8 cellular contexts compared by ENCODE assay signal in the genomic region with DNA sequence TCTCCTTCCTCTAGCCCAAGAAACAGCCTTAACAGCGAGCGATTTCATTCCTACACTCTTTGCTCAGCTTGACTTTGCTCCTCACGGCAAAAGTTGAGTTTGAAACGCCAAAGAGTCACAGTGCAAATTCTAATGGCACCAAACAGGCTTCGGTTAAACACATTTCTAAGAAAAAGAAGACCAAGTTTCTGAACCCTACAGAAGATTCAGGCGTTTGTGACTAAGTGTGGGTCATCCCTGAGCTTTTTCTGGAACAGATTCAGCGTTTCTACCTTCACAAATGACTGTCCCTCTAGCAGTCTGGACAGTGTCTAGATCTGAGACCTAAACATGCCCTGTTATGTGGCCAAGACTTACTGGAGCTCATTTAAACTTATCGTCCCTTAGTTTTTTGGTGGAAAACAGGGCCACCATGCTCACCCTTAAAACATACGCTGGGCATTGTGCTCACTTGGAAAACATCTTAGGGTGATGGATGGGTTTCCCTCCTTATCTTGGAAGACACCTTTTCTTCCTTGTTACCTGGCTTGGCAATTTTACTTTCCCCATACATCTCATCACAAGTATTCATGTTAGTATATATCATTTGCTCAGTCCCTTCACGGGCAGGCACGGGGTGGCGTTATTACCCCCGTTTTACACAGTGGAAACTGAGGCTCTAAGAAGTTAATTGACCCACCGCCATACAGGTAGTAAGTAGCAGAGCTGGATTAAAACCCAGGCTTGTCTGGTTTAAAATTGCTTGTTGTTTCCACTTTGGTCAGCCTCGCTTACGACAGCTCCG. TPM values are rescaled to one million over a fixed set of nuclear protein-coding genes. Genes with fewer than 3 reads are reported as not detected.
DNase-seq lines count a peak whose midpoint lies in the region; ATAC-seq and TF ChIP-seq lines count a peak whose summit lies in the region.

No MANE protein-coding gene starts in this region.

- no peak for TF ChIP-seq CTCF in suprapubic skin (IDR thresholded peaks at IDR 0.05)

- TF ChIP-seq POLR2A in suprapubic skin (IDR thresholded peaks at IDR 0.05) = no peak

- no peaks in the 10 kb centered on the region for H3K9me3 Mint-ChIP-seq in activated T-cell treated with anti-CD3 and anti-CD28 coated beads, Interleukin-2, amount 50 U/mL, for 72 hours

- H3K4me3 Mint-ChIP-seq in activated T-cell treated with anti-CD3 and anti-CD28 coated beads, Interleukin-2, amount 50 U/mL, for 72 hours = peak overlapping the region; percentile 91

- H3K36me3 Mint-ChIP-seq in activated T-cell treated with anti-CD3 and anti-CD28 coated beads, Interleukin-2, amount 50 U/mL, for 72 hours (ENCODE audit: insufficient read depth in 2 of 2) = peaks cover 0 to 1% of the 10 kb centered on the region in 2 donors

- peak overlapping the region; percentile 68 for H3K27ac Mint-ChIP-seq in activated T-cell treated with anti-CD3 and anti-CD28 coated beads, Interleukin-2, amount 50 U/mL, for 72 hours

- no peak for TF ChIP-seq EP300 in suprapubic skin (IDR thresholded peaks at IDR 0.05)

- no peaks in the 10 kb centered on the region for H3K36me3 ChIP-seq in suprapubic skin

- H3K4me1 ChIP-seq in suprapubic skin = peaks cover 56% of the 10 kb centered on the region

- WGBS in suprapubic skin = 20% methylated on average over 17 of the region's 17 CpGs

- peak overlapping the region; percentile 94 for H3K27ac ChIP-seq in layer of hippocampus (ENCODE audit: low read depth, low read length)
- peak overlapping the region; percentile 79 for H3K27ac ChIP-seq in suprapubic skin

- H3K4me1 Mint-ChIP-seq in activated T-cell treated with anti-CD3 and anti-CD28 coated beads, Interleukin-2, amount 50 U/mL, for 72 hours (ENCODE audit: low read depth) = peaks cover 47% of the 10 kb centered on the region

- peak overlapping the region; percentile 80 for H3K4me3 ChIP-seq in suprapubic skin

- peaks cover 38% of the 10 kb centered on the region for H3K27me3 Mint-ChIP-seq in activated T-cell treated with anti-CD3 and anti-CD28 coated beads, Interleukin-2, amount 50 U/mL, for 72 hours (ENCODE audit: low read depth)

- no peaks in the 10 kb centered on the region for H3K27me3 ChIP-seq in layer of hippocampus (ENCODE audit: control insufficient read depth, insufficient read depth, low read length)
- H3K27me3 ChIP-seq in suprapubic skin = no peaks in the 10 kb centered on the region

- DNase-seq in activated T-cell treated with anti-CD3 and anti-CD28 coated beads, Interleukin-2, amount 50 U/mL, for 72 hours = peak; percentile 8 to 22
- DNase-seq in activated T-cell treated with anti-CD3 and anti-CD28 coated beads, Interleukin-2, amount 50 U/mL, for 48 hours = no peak
- peak; percentile 40 for DNase-seq in astrocyte of the hippocampus (ENCODE audit: low read depth, low spot score)
- DNase-seq in suprapubic skin (ENCODE audit: low spot score in 2 of 2) = no peak
- no peak for DNase-seq in COLO829 (ENCODE audit: low spot score)
- DNase-seq in NCI-H1436 (lab: John Stamatoyannopoulos, UW) = no peak

- no peaks in the 10 kb centered on the region for H3K9me3 ChIP-seq in suprapubic skin

- no peak for ATAC-seq in activated T-cell treated with anti-CD3 and anti-CD28 coated beads, Interleukin-2, amount 50 U/mL, for 72 hours (replicated peaks in 1 of 2)
- ATAC-seq in HG02759 (IDR thresholded peaks at IDR 0.05; ENCODE audit: unreplicated experiment) = no peak

RNA-seq across cellular contexts. Expression of gene C1orf198, which starts 1.0 kb away (rescaled TPM):
- 1 to 10 TPM; 5.4 to 7.6 TPM for total RNA-seq in activated T-cell treated with anti-CD3 and anti-CD28 coated beads, Interleukin-2, amount 50 U/mL, for 72 hours
- 10 to 100 TPM; 42.7 to 70.1 (median 52.5) TPM for total RNA-seq in suprapubic skin

Comparison
In these comparisons a context has a peak if more than half of its experiments do, and no peak if none do; other contexts are left out.
1. DNase-seq: peak in activated T-cell treated with anti-CD3 and anti-CD28 coated beads, Interleukin-2, amount 50 U/mL, for 72 hours (2 of 2) and astrocyte of the hippocampus (single experiment); none in activated T-cell treated with anti-CD3 and anti-CD28 coated beads, Interleukin-2, amount 50 U/mL, for 48 hours (0 of 2), suprapubic skin (0 of 2), COLO829 (single experiment) and NCI-H1436 (single experiment).
2. RNA of gene C1orf198, which starts 1.0 kb away (total RNA-seq): 42.7 to 70.1 TPM in suprapubic skin; 5.4 to 7.6 TPM in activated T-cell treated with anti-CD3 and anti-CD28 coated beads, Interleukin-2, amount 50 U/mL, for 72 hours; every median in the first group is over 4 times any median in the second.